In the genomic region with DNA sequence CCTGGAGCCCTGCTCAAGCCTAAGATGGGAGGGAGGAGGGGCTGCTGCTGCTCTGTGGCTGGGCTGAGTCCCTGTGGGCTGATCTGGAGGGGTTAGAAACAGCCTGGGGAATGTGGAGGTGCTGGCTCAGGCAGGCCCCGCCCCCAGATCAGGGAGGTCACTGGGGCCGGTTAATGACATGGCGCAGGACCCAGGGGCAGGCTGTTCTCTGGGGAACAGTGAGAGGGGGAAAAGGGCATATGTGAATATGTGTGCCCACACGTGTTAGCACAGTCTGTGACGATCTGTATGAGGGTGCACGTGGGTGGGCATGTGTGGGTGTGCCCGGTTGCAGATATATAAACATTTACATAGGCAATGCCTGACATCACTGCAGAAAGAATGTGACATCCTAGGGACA, we compare ENCODE assay signal across 24 cellular contexts.
A peak's percentile ranks its signal among the peaks of the same experiment; 100 is the strongest.
DNase-seq lines count a peak whose midpoint lies in the region; ATAC-seq and TF ChIP-seq lines count a peak whose summit lies in the region.
"Had no signal": no experiment of that assay in that cellular context is flagged by ENCODE, and none has a peak within 500 bp of the region (broad histone marks: within the 10 kb centered on the region; RNA-seq: fewer than 3 reads in every experiment).

No MANE protein-coding gene starts in this region.

- H3K9me2 ChIP-seq in GM23338 (ENCODE audit: insufficient read depth) = no peaks in the 10 kb centered on the region

- no peaks in the 10 kb centered on the region; the same call in 1 of the 2 replicates for H3K36me3 ChIP-seq in GM23338 (ENCODE audit: insufficient read depth)
- no peaks in the 10 kb centered on the region for H3K36me3 ChIP-seq in adipocyte (ENCODE audit: control insufficient read depth, insufficient read depth, low read length, severe bottlenecking)
- H3K36me3 ChIP-seq in iPS DF 6.9 (ENCODE audit: control insufficient read depth, insufficient read depth, low read length) = no peaks in the 10 kb centered on the region
- H3K36me3 ChIP-seq in smooth muscle cell (ENCODE audit: low read depth) = no peaks in the 10 kb centered on the region
- H3K36me3 ChIP-seq in HAP-1 (replicated peaks) = no peaks in the 10 kb centered on the region
- H3K36me3 ChIP-seq: BLaER1 treated with 17β-estradiol and CSF1 and Interleukin-3, amounts not matched to agents 10 nM and 100 nM; pancreas; thoracic aorta had no signal

- H4K20me1 ChIP-seq in GM23338 (replicated peaks; ENCODE audit: insufficient read depth) = no peaks in the 10 kb centered on the region
- no peaks in the 10 kb centered on the region for H4K20me1 ChIP-seq in smooth muscle cell (ENCODE audit: low read depth)
- H4K20me1 ChIP-seq: BLaER1 treated with 17β-estradiol and CSF1 and Interleukin-3, amounts not matched to agents 10 nM and 100 nM had no signal

- CTCF ChIA-PET in activated CD4-positive, alpha-beta memory T cell treated with anti-CD3 and anti-CD28 coated beads for 36 hours (lab: Charles Lee) = no interaction called here

- peaks cover 41% of the 10 kb centered on the region for H3K4me1 Mint-ChIP-seq in GM23338
- H3K4me1 Mint-ChIP-seq in activated CD4-positive, alpha-beta memory T cell treated with anti-CD3 and anti-CD28 coated beads for 36 hours (ENCODE audit: low read depth) = no peaks in the 10 kb centered on the region

- DNase-seq in GM23338 (ENCODE audit: low spot score) = peak; percentile 90
- peak; percentile 34 for DNase-seq in adipocyte (ENCODE audit: low read depth)
- DNase-seq in iPS DF 6.9 (ENCODE audit: low read depth, low spot score) = peak; percentile 33
- no peak for DNase-seq in smooth muscle cell (lab: John Stamatoyannopoulos, UW; ENCODE audit: unreplicated experiment)
- DNase-seq in HAP-1 (ENCODE audit: low spot score in 2 of 2) = no peak
- DNase-seq in activated CD4-positive, alpha-beta memory T cell treated with anti-CD3 and anti-CD28 coated beads for 36 hours = no peak
- DNase-seq in DMS 273 treated with DMSO at 0.1 percent for 48 hours (lab: John Stamatoyannopoulos, UW) = no peak
- DNase-seq: activated gamma-delta T cell treated with Interleukin-2 at 50 U/mL for 16 hours; cortex of kidney; glutamatergic neuron; Karpas-422; kidney glomerular epithelial cell; mucosa of descending colon; NCI-H1436; NCI-H2227 treated with DMSO at 0.1 percent for 48 hours; pancreas; stimulated activated CD4-positive, alpha-beta T cell treated with anti-CD3 and anti-CD28 coated beads, Interleukin-4, amount 100 ng/mL, for 4 hours; T-helper 2 cell had no signal

- no peaks in the 10 kb centered on the region for H3K79me2 ChIP-seq in GM23338 (replicated peaks; ENCODE audit: insufficient read depth)
- H3K79me2 ChIP-seq in smooth muscle cell (ENCODE audit: low read depth) = no peaks in the 10 kb centered on the region

- H3K9me3 Mint-ChIP-seq in GM23338 = no peaks in the 10 kb centered on the region
- H3K9me3 Mint-ChIP-seq in activated CD4-positive, alpha-beta memory T cell treated with anti-CD3 and anti-CD28 coated beads for 36 hours = no peaks in the 10 kb centered on the region

- H3K9me3 ChIP-seq in adipocyte (ENCODE audit: control insufficient read depth, low read length) (no peaks in the 10 kb centered on the region), iPS DF 6.9 (ENCODE audit: control insufficient read depth, insufficient read depth, low read length) (no peaks in the 10 kb centered on the region), smooth muscle cell (replicated peaks; ENCODE audit: low read depth) (no peaks in the 10 kb centered on the region), HAP-1 (no peaks in the 10 kb centered on the region)
- H3K9me3 ChIP-seq: BLaER1 treated with 17β-estradiol and CSF1 and Interleukin-3, amounts not matched to agents 10 nM and 100 nM; mucosa of descending colon; pancreas; thoracic aorta had no signal

- WGBS in iPS DF 6.9 (ENCODE audit: insufficient coverage, insufficient read length) = no CpG with 5 or more reads among the region's 7 CpGs
- 19% methylated on average over 7 of the region's 7 CpGs for WGBS in smooth muscle cell (ENCODE audit: low lambda C conversion rate)

- H3K9ac ChIP-seq in adipocyte (ENCODE audit: low read length) (no peak overlapping the region), smooth muscle cell (ENCODE audit: low read depth) (peak overlapping the region; percentile 47)
- H3K9ac ChIP-seq: BLaER1 treated with 17β-estradiol and CSF1 and Interleukin-3, amounts not matched to agents 10 nM and 100 nM had no signal

- H3K4me3 Mint-ChIP-seq in GM23338 = no peak overlapping the region; the same call in 2 of the 3 replicates
- no peak overlapping the region for H3K4me3 Mint-ChIP-seq in activated CD4-positive, alpha-beta memory T cell treated with anti-CD3 and anti-CD28 coated beads for 36 hours

- ATAC-seq in GM23338 = peak; percentile 94
- ATAC-seq: activated CD4-positive, CD25-positive, alpha-beta regulatory T cell treated with anti-CD3 and anti-CD28 coated beads, Interleukin-2, amount 50 U/mL, for 24 hours; mucosa of descending colon; pancreas had no signal

- no peak for TF ChIP-seq CTCF in GM23338 (conservative IDR thresholded peaks at IDR 0.05; ENCODE audit: low read depth in 2 of 2)
- TF ChIP-seq CTCF in smooth muscle cell (IDR thresholded peaks at IDR 0.05; ENCODE audit: borderline replicate concordance, insufficient read depth, poor library complexity, severe bottlenecking) = no peak

- H3F3A ChIP-seq in GM23338 (replicated peaks; ENCODE audit: low read depth) (0 out of 2 replicates have a peak, but pooled peaks cover 5% of the 10 kb centered on the region), smooth muscle cell (ENCODE audit: low read depth) (no peaks in the 10 kb centered on the region)

- in situ Hi-C loops in HAP-1 (cut with MboI; ENCODE audit: low sequenced_read_pairs) = no loop called here

- H3K27ac ChIP-seq in GM23338 (ENCODE audit: low read depth) = no peak overlapping the region
- no peak overlapping the region for H3K27ac ChIP-seq in iPS DF 6.9 (ENCODE audit: low read length)
- peak overlapping the region; percentile 52 for H3K27ac ChIP-seq in smooth muscle cell (ENCODE audit: low read depth)
- H3K27ac ChIP-seq: BLaER1 treated with 17β-estradiol and CSF1 and Interleukin-3, amounts not matched to agents 10 nM and 100 nM; epithelial cell of prostate; HL-60; pancreas; skin epidermis; thoracic aorta had no signal

- H3K27me3 ChIP-seq in GM23338 (ENCODE audit: insufficient read depth) = no peaks in the 10 kb centered on the region
- H3K27me3 ChIP-seq in adipocyte (replicated peaks; ENCODE audit: control insufficient read depth, insufficient read depth, low read length) = no peaks in the 10 kb centered on the region
- H3K27me3 ChIP-seq in iPS DF 6.9 (ENCODE audit: control insufficient read depth, insufficient read depth, low read length) = no peaks in the 10 kb centered on the region
- H3K27me3 ChIP-seq in smooth muscle cell (ENCODE audit: low read depth) = peaks cover 8% of the 10 kb centered on the region
- H3K27me3 ChIP-seq in HAP-1 (ENCODE audit: low read depth) = peaks cover 14% of the 10 kb centered on the region
- H3K27me3 ChIP-seq: BLaER1 treated with 17β-estradiol and CSF1 and Interleukin-3, amounts not matched to agents 10 nM and 100 nM; pancreas had no signal

- no peak overlapping the region for H3K4me3 ChIP-seq in GM23338
- no peak overlapping the region for H3K4me3 ChIP-seq in adipocyte (ENCODE audit: low read length)
- H3K4me3 ChIP-seq in iPS DF 6.9 (ENCODE audit: low read length) = no peak overlapping the region
- H3K4me3 ChIP-seq in smooth muscle cell = no peak overlapping the region
- H3K4me3 ChIP-seq in HAP-1 = no peak overlapping the region
- H3K4me3 ChIP-seq: BLaER1 treated with 17β-estradiol and CSF1 and Interleukin-3, amounts not matched to agents 10 nM and 100 nM; mucosa of descending colon; pancreas; skin epidermis; thoracic aorta had no signal

- H3K27ac Mint-ChIP-seq in GM23338 = peak overlapping the region; percentile 66
- no peak overlapping the region for H3K27ac Mint-ChIP-seq in activated CD4-positive, alpha-beta memory T cell treated with anti-CD3 and anti-CD28 coated beads for 36 hours

- H2AFZ ChIP-seq in GM23338 = peak overlapping the region; percentile 63; the same call in 1 of the 2 replicates
- H2AFZ ChIP-seq in smooth muscle cell (ENCODE audit: low read depth) = no peak overlapping the region

- no peaks in the 10 kb centered on the region for H3K36me3 Mint-ChIP-seq in GM23338 (ENCODE audit: low read depth)
- H3K36me3 Mint-ChIP-seq in activated CD4-positive, alpha-beta memory T cell treated with anti-CD3 and anti-CD28 coated beads for 36 hours = no peaks in the 10 kb centered on the region

- intact Hi-C loops in activated CD4-positive, alpha-beta memory T cell treated with anti-CD3 and anti-CD28 coated beads for 36 hours (cut with micrococcal nuclease) = no loop called here

- H3K27me3 Mint-ChIP-seq in GM23338 (ENCODE audit: insufficient read depth, low read depth, poor library complexity) = peaks cover 13% of the 10 kb centered on the region
- no peaks in the 10 kb centered on the region for H3K27me3 Mint-ChIP-seq in activated CD4-positive, alpha-beta memory T cell treated with anti-CD3 and anti-CD28 coated beads for 36 hours

- POLR2A ChIA-PET in activated CD4-positive, alpha-beta memory T cell treated with anti-CD3 and anti-CD28 coated beads for 36 hours (lab: Charles Lee) = no interaction called here

- H3K4me1 ChIP-seq in GM23338 (ENCODE audit: insufficient read depth) = peaks cover 11% of the 10 kb centered on the region; the same call in 1 of the 2 replicates
- no peaks in the 10 kb centered on the region for H3K4me1 ChIP-seq in adipocyte (ENCODE audit: control insufficient read depth, insufficient read depth, low read length)
- H3K4me1 ChIP-seq in iPS DF 6.9 (ENCODE audit: control insufficient read depth, insufficient read depth, low read length) = peaks cover 1% of the 10 kb centered on the region; the same call in 1 of the 2 replicates
- H3K4me1 ChIP-seq in smooth muscle cell (ENCODE audit: low read depth) = peaks cover 10% of the 10 kb centered on the region
- H3K4me1 ChIP-seq in HAP-1 = no peaks in the 10 kb centered on the region
- H3K4me1 ChIP-seq: pancreas had no signal

- H3K4me2 ChIP-seq in GM23338 (0 out of 2 replicates have a peak overlapping the region, but pooled peaks have one; percentile 49), smooth muscle cell (peak overlapping the region; percentile 17)
- H3K4me2 ChIP-seq: BLaER1 treated with 17β-estradiol and CSF1 and Interleukin-3, amounts not matched to agents 10 nM and 100 nM had no signal

TF ChIP-seq in GM23338, 12 proteins besides CTCF, POLR2A, EP300 and RAD21 (continues in another document):
- TF ChIP-seq STAT1 (IDR thresholded peaks at IDR 0.05; ENCODE audit: unreplicated experiment) (no peak), ZNF114 (CRISPR knock-in tag; IDR thresholded peaks at IDR 0.05) (no peak), JUNB (IDR thresholded peaks at IDR 0.05; ENCODE audit: unreplicated experiment) (no peak), ZNF331 (CRISPR knock-in tag; IDR thresholded peaks at IDR 0.05; ENCODE audit: low read depth) (no peak), NANOG (IDR thresholded peaks at IDR 0.05; ENCODE audit: borderline replicate concordance) (no peak)

Comparison
In these comparisons a context has a peak if more than half of its experiments do, and no peak if none do; other contexts are left out.
1. DNase-seq: peak in GM23338 (single experiment), adipocyte (single experiment) and iPS DF 6.9 (single experiment); none in smooth muscle cell (single experiment), HAP-1 (0 of 2), activated CD4-positive, alpha-beta memory T cell treated with anti-CD3 and anti-CD28 coated beads for 36 hours (single experiment) and DMS 273 treated with DMSO at 0.1 percent for 48 hours (single experiment).